ENCODE assay signal across 11 cellular contexts in genomic region chr2:105269426-105269825, GRCh38. TPM values are rescaled to one million over a fixed set of nuclear protein-coding genes. Genes with fewer than 3 reads are reported as not detected.
"Had no signal": no experiment of that assay in that cellular context is flagged by ENCODE, and none has a peak within 500 bp of the region (broad histone marks: within the 10 kb centered on the region; RNA-seq: fewer than 3 reads in every experiment).

No MANE protein-coding gene starts in this region.

- H3K27ac ChIP-seq: GM23248 had no signal

- DNase-seq: GM23248, GOT3, H7, H9, HCEC 1CT, HFFc6 had no signal

- H3K4me1 ChIP-seq: HAP-1 had no signal

- H3K27ac Mint-ChIP-seq: GM23338, H9, HFFc6 had no signal

- H3K4me1 Mint-ChIP-seq: GM23338, H9 had no signal

- ATAC-seq: GM23338, HCT116 had no signal

- H2AFZ ChIP-seq: GM23248, GM23338 had no signal

- H3K4me2 ChIP-seq: GM23338 had no signal

- H3K9ac ChIP-seq: GM23248 had no signal

- H3K9me3 Mint-ChIP-seq: GM23338, H9, HFFc6 had no signal

- H3K4me3 Mint-ChIP-seq: GM23338, H9, HFFc6 had no signal

- H3K9me3 ChIP-seq: HAP-1 had no signal

- H3K4me3 ChIP-seq: GM23248, GM23338, HAP-1 had no signal

RNA-seq across cellular contexts. Expression of gene GPR45, which starts 27.9 kb away (rescaled TPM):
- total RNA-seq: GM23248, H1, H4, H7, H9, HFFc6 had no signal
- polyA plus RNA-seq: GM23248 had no signal
